In the genomic region with DNA sequence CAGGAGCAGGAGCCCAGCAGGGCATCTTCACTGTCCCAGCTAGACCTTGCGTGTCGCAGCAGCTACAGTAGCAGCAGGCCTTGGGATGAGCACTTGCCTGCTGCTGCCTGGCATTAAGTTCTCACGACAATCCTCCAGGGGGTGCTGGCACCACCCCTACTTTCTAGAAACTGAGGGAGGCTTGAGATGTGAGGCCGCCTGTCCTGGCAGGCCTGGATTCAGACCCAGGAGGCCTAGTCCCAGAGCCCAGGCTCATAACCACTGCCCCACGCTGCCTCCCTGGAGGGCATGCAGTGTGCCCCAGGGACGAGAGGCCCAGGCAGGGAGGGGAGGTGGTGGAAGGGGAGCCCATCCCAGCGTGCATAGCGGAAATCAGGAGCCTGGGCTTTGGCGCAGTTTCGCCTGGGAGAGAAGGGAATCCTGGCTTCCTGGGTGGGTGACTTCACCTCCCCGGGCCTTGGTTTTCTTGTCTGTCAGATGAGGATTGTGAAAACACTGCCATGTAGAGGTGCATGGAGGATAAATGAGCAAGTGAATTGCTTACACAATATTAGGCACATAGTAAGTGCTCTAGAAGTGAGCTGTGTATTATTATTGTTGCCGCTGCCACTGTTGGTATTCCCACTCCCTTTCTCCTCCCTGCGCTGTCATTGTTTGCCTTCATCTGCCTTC, we compare ENCODE assay signal across 9 cellular contexts. TPM values are rescaled to one million over a fixed set of nuclear protein-coding genes. Genes with fewer than 3 reads are reported as not detected.
A peak's percentile ranks its signal among the peaks of the same experiment; 100 is the strongest.
DNase-seq lines count a peak whose midpoint lies in the region; ATAC-seq and TF ChIP-seq lines count a peak whose summit lies in the region.
"Had no signal": no experiment of that assay in that cellular context is flagged by ENCODE, and none has a peak within 500 bp of the region (broad histone marks: within the 10 kb centered on the region; RNA-seq: fewer than 3 reads in every experiment).

No MANE protein-coding gene starts in this region.

- H3K27me3 ChIP-seq in DOHH2 (ENCODE audit: control insufficient read depth, low read length), result no peaks in the 10 kb centered on the region
- no peaks in the 10 kb centered on the region for H3K27me3 ChIP-seq in esophagus (ENCODE audit: control insufficient read depth in 1 of 2, insufficient read depth in 2 of 2, low read length in 2 of 2)

- no peaks in the 10 kb centered on the region for H3K9me3 Mint-ChIP-seq in progenitor cell of endocrine pancreas (ENCODE audit: low read depth)

- no peak overlapping the region for H3K27ac ChIP-seq in DOHH2 (ENCODE audit: low read depth, low read length)
- peak overlapping the region; percentile 94 to 98 for H3K27ac ChIP-seq in esophagus (ENCODE audit: low read depth in 2 of 2, low read length in 1 of 2)

- H3K4me1 ChIP-seq in DOHH2 (ENCODE audit: control insufficient read depth, low read length) (no peaks in the 10 kb centered on the region), esophagus (ENCODE audit: control insufficient read depth in 2 of 2, insufficient read depth in 2 of 2, low read length in 1 of 2) (peaks cover 18 to 19% of the 10 kb centered on the region in 2 donors)

- H3K4me1 Mint-ChIP-seq in progenitor cell of endocrine pancreas (ENCODE audit: low read depth), result peaks cover 16% of the 10 kb centered on the region

- H3K9me2 ChIP-seq in DOHH2 (replicated peaks; ENCODE audit: control insufficient read depth, low read length), result no peaks in the 10 kb centered on the region

- no peaks in the 10 kb centered on the region for H3K9me3 ChIP-seq in DOHH2 (ENCODE audit: control insufficient read depth, insufficient read depth, low read length)
- no peaks in the 10 kb centered on the region for H3K9me3 ChIP-seq in esophagus (ENCODE audit: control insufficient read depth in 2 of 2, insufficient read depth in 1 of 2, low read depth in 1 of 2, low read length in 1 of 2)

- DNase-seq in NCI-H446 treated with DMSO at 0.1 percent for 48 hours (lab: John Stamatoyannopoulos, UW) (peak; percentile 22), progenitor cell of endocrine pancreas (ENCODE audit: low spot score, unreplicated experiment) (no peak), ecto neural progenitor cell (ENCODE audit: low spot score) (no peak)
- DNase-seq in activated CD4-positive, alpha-beta T cell treated with anti-CD3 and anti-CD28 coated beads for 4 hours, result no peak
- no peak for DNase-seq in activated CD8-positive, alpha-beta memory T cell treated with anti-CD3 and anti-CD28 coated beads for 24 hours
- DNase-seq: T-helper 17 cell had no signal

- no peaks in the 10 kb centered on the region for H3F3A ChIP-seq in DOHH2 (ENCODE audit: control insufficient read depth, insufficient read depth)

- ATAC-seq in HG03520 (IDR thresholded peaks at IDR 0.05; ENCODE audit: unreplicated experiment), result no peak
- ATAC-seq: T-helper 17 cell had no signal

- no peak overlapping the region for H3K4me3 ChIP-seq in DOHH2 (ENCODE audit: low read length)
- no peak overlapping the region for H3K4me3 ChIP-seq in esophagus (ENCODE audit: low read depth in 1 of 2, low read length in 2 of 2)

- peak overlapping the region; percentile 95 for H3K27ac Mint-ChIP-seq in progenitor cell of endocrine pancreas

- H3K36me3 ChIP-seq in DOHH2 (ENCODE audit: control insufficient read depth, low read length) (peaks cover 65% of the 10 kb centered on the region), esophagus (ENCODE audit: control insufficient read depth in 2 of 2, insufficient read depth in 2 of 2, low read length in 1 of 2) (peaks cover 3 to 20% of the 10 kb centered on the region in 2 donors)

- TF ChIP-seq CTCF in DOHH2 (IDR thresholded peaks at IDR 0.05; ENCODE audit: low read depth, low read length, poor library complexity, severe bottlenecking) (peak; percentile 43), progenitor cell of endocrine pancreas (IDR thresholded peaks at IDR 0.05; ENCODE audit: unreplicated experiment) (peak; percentile 40)

- H3K79me2 ChIP-seq in DOHH2 (ENCODE audit: control insufficient read depth, low read length), result peaks cover 73% of the 10 kb centered on the region

- no peak overlapping the region for H3K4me3 Mint-ChIP-seq in progenitor cell of endocrine pancreas (ENCODE audit: low read depth)
- H3K4me3 Mint-ChIP-seq: T-helper 17 cell had no signal

- H3K36me3 Mint-ChIP-seq in progenitor cell of endocrine pancreas (ENCODE audit: insufficient read depth), result peaks cover 6% of the 10 kb centered on the region

- peaks cover 16% of the 10 kb centered on the region; the same call in 1 of the 2 replicates for H4K20me1 ChIP-seq in DOHH2 (ENCODE audit: control insufficient read depth, insufficient read depth, low read depth, low read length)

- H3K4me2 ChIP-seq in DOHH2 (ENCODE audit: low read length), result no peak overlapping the region

- no peaks in the 10 kb centered on the region for H3K27me3 Mint-ChIP-seq in progenitor cell of endocrine pancreas
- H3K27me3 Mint-ChIP-seq: T-helper 17 cell had no signal

- WGBS in esophagus, 2 donors, result 46 to 55% methylated on average over 13 of the region's 13 CpGs

RNA-seq across cellular contexts. Expression of a gene that starts 26.1 kb away (rescaled TPM):
- polyA plus RNA-seq in esophagus, result 10 to 100 TPM; 34.7 to 35.5 TPM
- total RNA-seq in progenitor cell of endocrine pancreas, result 97.8 and 102 TPM in 2 replicates

RNA-seq across cellular contexts. Expression of a gene that starts 40.3 kb away (rescaled TPM):
- under 1 TPM; 0.28 to 0.31 TPM for polyA plus RNA-seq in esophagus
- total RNA-seq in progenitor cell of endocrine pancreas, result 31.6 and 33.8 TPM in 2 replicates
- total RNA-seq: T-helper 17 cell had no signal

RNA-seq across cellular contexts. Expression of a gene that starts 55.7 kb away (rescaled TPM):
- polyA plus RNA-seq in esophagus, result not detected
- 0.19 and 0.36 TPM in 2 replicates for total RNA-seq in progenitor cell of endocrine pancreas
